ENCODE assay signal across 8 cellular contexts in genomic region chr14:73491256-73491976, GRCh38. TPM values are rescaled to one million over a fixed set of nuclear protein-coding genes. Genes with fewer than 3 reads are reported as not detected.
DNase-seq lines count a peak whose midpoint lies in the region; ATAC-seq and TF ChIP-seq lines count a peak whose summit lies in the region.

No MANE protein-coding gene starts in this region.

- H4K20me1 ChIP-seq in BLaER1 = peaks cover 53% of the 10 kb centered on the region
- H4K20me1 ChIP-seq in OCI-LY1 (ENCODE audit: insufficient read depth, low read length) = no peaks in the 10 kb centered on the region

- no peaks in the 10 kb centered on the region for H3K9me2 ChIP-seq in OCI-LY1 (ENCODE audit: low read depth, low read length)

- H3K4me2 ChIP-seq in BLaER1 (peak overlapping the region; percentile 98), OCI-LY1 (ENCODE audit: low read length) (peak overlapping the region; percentile 91)

- H3K4me1 ChIP-seq in BLaER1 (peaks cover 33% of the 10 kb centered on the region), OCI-LY1 (ENCODE audit: insufficient read depth, low read length, severe bottlenecking) (peaks cover 41% of the 10 kb centered on the region)

- no peaks in the 10 kb centered on the region for H3K9me3 Mint-ChIP-seq in activated T-helper 1 cell treated with anti-CD3 and anti-CD28 coated beads, Interleukin-12 subunit alpha, Interleukin-12 subunit beta, Interleukin-2, Interleukin-4 antibody, amounts not matched to agents 30 ng/mL and 10 ng/mL and 1 ng/mL, durations not matched to agents 14 hours and 24 hours and 36 hours

- no peaks in the 10 kb centered on the region for H3F3A ChIP-seq in OCI-LY1 (ENCODE audit: insufficient read depth, low read length)

- H3K4me3 Mint-ChIP-seq in activated T-helper 1 cell treated with anti-CD3 and anti-CD28 coated beads, Interleukin-12 subunit alpha, Interleukin-12 subunit beta, Interleukin-2, Interleukin-4 antibody, amounts not matched to agents 30 ng/mL and 10 ng/mL and 1 ng/mL, durations not matched to agents 14 hours and 24 hours and 36 hours = peak overlapping the region; percentile 86

- peak overlapping the region; percentile 94 for H3K4me3 ChIP-seq in BLaER1
- H3K4me3 ChIP-seq in OCI-LY1 (ENCODE audit: low read depth, low read length, poor library complexity, severe bottlenecking) = peak overlapping the region; percentile 78
- H3K4me3 ChIP-seq in fibroblast of mammary gland (ENCODE audit: control insufficient read depth, low read depth, low read length) = peak overlapping the region; percentile 62

- peak overlapping the region; percentile 86 for H3K27ac Mint-ChIP-seq in activated T-helper 1 cell treated with anti-CD3 and anti-CD28 coated beads, Interleukin-12 subunit alpha, Interleukin-12 subunit beta, Interleukin-2, Interleukin-4 antibody, amounts not matched to agents 30 ng/mL and 10 ng/mL and 1 ng/mL, durations not matched to agents 14 hours and 24 hours and 36 hours

- H3K27ac ChIP-seq in BLaER1 = peak overlapping the region; percentile 92
- H3K27ac ChIP-seq in OCI-LY1 (ENCODE audit: low read depth, low read length, poor library complexity, severe bottlenecking) = no peak overlapping the region
- peak overlapping the region; percentile 51 for H3K27ac ChIP-seq in temporal lobe (ENCODE audit: low read depth, low read length)

- H3K79me2 ChIP-seq in OCI-LY1 (ENCODE audit: insufficient read depth, low read length) = peaks cover 18% of the 10 kb centered on the region

- H3K9ac ChIP-seq in BLaER1 (peak overlapping the region; percentile 93), OCI-LY1 (ENCODE audit: low read length) (peak overlapping the region; percentile 82)

- peak; percentile 45 for ATAC-seq in GM19328 (IDR thresholded peaks at IDR 0.05; ENCODE audit: unreplicated experiment)
- ATAC-seq in HG03460 (IDR thresholded peaks at IDR 0.05; ENCODE audit: unreplicated experiment) = peak; percentile 51

- DNase-seq in activated T-helper 1 cell treated with anti-CD3 and anti-CD28 coated beads, Interleukin-12 subunit alpha, Interleukin-12 subunit beta, Interleukin-2, Interleukin-4 antibody, amounts not matched to agents 30 ng/mL and 10 ng/mL and 1 ng/mL, durations not matched to agents 14 hours and 24 hours and 36 hours (ENCODE audit: low spot score) = peak; percentile 75
- DNase-seq in fibroblast of mammary gland (ENCODE audit: low read depth) (peak; percentile 57), occipital lobe (lab: John Stamatoyannopoulos, UW) (peak; percentile 43)

- TF ChIP-seq CTCF in OCI-LY1 (IDR thresholded peaks at IDR 0.05; ENCODE audit: low read length) (no peak), fibroblast of mammary gland (conservative IDR thresholded peaks at IDR 0.05; ENCODE audit: control insufficient read depth, insufficient read depth, low read depth, low read length) (no peak)

- H3K36me3 ChIP-seq in BLaER1 = peaks cover 37% of the 10 kb centered on the region
- H3K36me3 ChIP-seq in OCI-LY1 (ENCODE audit: insufficient read depth, low read length) = peaks cover 39% of the 10 kb centered on the region

- peaks cover 51% of the 10 kb centered on the region for H3K4me1 Mint-ChIP-seq in activated T-helper 1 cell treated with anti-CD3 and anti-CD28 coated beads, Interleukin-12 subunit alpha, Interleukin-12 subunit beta, Interleukin-2, Interleukin-4 antibody, amounts not matched to agents 30 ng/mL and 10 ng/mL and 1 ng/mL, durations not matched to agents 14 hours and 24 hours and 36 hours (ENCODE audit: low read depth)

- H3K27me3 ChIP-seq in BLaER1 (no peaks in the 10 kb centered on the region), OCI-LY1 (ENCODE audit: insufficient read depth, low read length) (no peaks in the 10 kb centered on the region)

- H3K36me3 Mint-ChIP-seq in activated T-helper 1 cell treated with anti-CD3 and anti-CD28 coated beads, Interleukin-12 subunit alpha, Interleukin-12 subunit beta, Interleukin-2, Interleukin-4 antibody, amounts not matched to agents 30 ng/mL and 10 ng/mL and 1 ng/mL, durations not matched to agents 14 hours and 24 hours and 36 hours (ENCODE audit: low read depth) = peaks cover 40% of the 10 kb centered on the region

- intact Hi-C loops in activated T-helper 1 cell treated with anti-CD3 and anti-CD28 coated beads, Interleukin-12 subunit alpha, Interleukin-12 subunit beta, Interleukin-2, Interleukin-4 antibody, amounts not matched to agents 30 ng/mL and 10 ng/mL and 1 ng/mL, durations not matched to agents 14 hours and 24 hours and 36 hours (cut with micrococcal nuclease) = loop anchor here (1.0 to 10.0 kb wide), 8 partner anchors 78 to 528 kb away; partner anchors contain the start of genes ACOT2, BBOF1, ENTPD5 and PNMA1

- H3K9me3 ChIP-seq in BLaER1 (peaks cover 10% of the 10 kb centered on the region; the same call in 1 of the 2 replicates), OCI-LY1 (ENCODE audit: low read length) (0 out of 2 replicates have a peak, but pooled peaks cover 2% of the 10 kb centered on the region)

- peaks cover 5% of the 10 kb centered on the region for H3K27me3 Mint-ChIP-seq in activated T-helper 1 cell treated with anti-CD3 and anti-CD28 coated beads, Interleukin-12 subunit alpha, Interleukin-12 subunit beta, Interleukin-2, Interleukin-4 antibody, amounts not matched to agents 30 ng/mL and 10 ng/mL and 1 ng/mL, durations not matched to agents 14 hours and 24 hours and 36 hours (ENCODE audit: insufficient read depth)

- no peak overlapping the region for H2AFZ ChIP-seq in OCI-LY1 (ENCODE audit: low read length)

RNA-seq across cellular contexts. Expression of gene RIOX1, which starts 0.7 kb away (rescaled TPM):
- 26.7 and 26.9 TPM in 2 replicates for total RNA-seq in activated T-helper 1 cell treated with anti-CD3 and anti-CD28 coated beads, Interleukin-12 subunit alpha, Interleukin-12 subunit beta, Interleukin-2, Interleukin-4 antibody, amounts not matched to agents 30 ng/mL and 10 ng/mL and 1 ng/mL, durations not matched to agents 14 hours and 24 hours and 36 hours
- total RNA-seq in occipital lobe (28.2 TPM), temporal lobe (17.9 TPM)

RNA-seq across cellular contexts. Expression of gene NUMB, which starts 33.1 kb away (rescaled TPM):
- 49.6 and 53.4 TPM in 2 replicates for total RNA-seq in activated T-helper 1 cell treated with anti-CD3 and anti-CD28 coated beads, Interleukin-12 subunit alpha, Interleukin-12 subunit beta, Interleukin-2, Interleukin-4 antibody, amounts not matched to agents 30 ng/mL and 10 ng/mL and 1 ng/mL, durations not matched to agents 14 hours and 24 hours and 36 hours
- total RNA-seq in occipital lobe = 18.7 TPM
- 17.0 TPM for total RNA-seq in temporal lobe

RNA-seq across cellular contexts. Expression of gene ACOT1, which starts 45.5 kb away (rescaled TPM):
- 1.6 and 1.8 TPM in 2 replicates for total RNA-seq in activated T-helper 1 cell treated with anti-CD3 and anti-CD28 coated beads, Interleukin-12 subunit alpha, Interleukin-12 subunit beta, Interleukin-2, Interleukin-4 antibody, amounts not matched to agents 30 ng/mL and 10 ng/mL and 1 ng/mL, durations not matched to agents 14 hours and 24 hours and 36 hours
- 3.3 TPM for total RNA-seq in occipital lobe
- 3.7 TPM for total RNA-seq in temporal lobe
